In the genomic region with DNA sequence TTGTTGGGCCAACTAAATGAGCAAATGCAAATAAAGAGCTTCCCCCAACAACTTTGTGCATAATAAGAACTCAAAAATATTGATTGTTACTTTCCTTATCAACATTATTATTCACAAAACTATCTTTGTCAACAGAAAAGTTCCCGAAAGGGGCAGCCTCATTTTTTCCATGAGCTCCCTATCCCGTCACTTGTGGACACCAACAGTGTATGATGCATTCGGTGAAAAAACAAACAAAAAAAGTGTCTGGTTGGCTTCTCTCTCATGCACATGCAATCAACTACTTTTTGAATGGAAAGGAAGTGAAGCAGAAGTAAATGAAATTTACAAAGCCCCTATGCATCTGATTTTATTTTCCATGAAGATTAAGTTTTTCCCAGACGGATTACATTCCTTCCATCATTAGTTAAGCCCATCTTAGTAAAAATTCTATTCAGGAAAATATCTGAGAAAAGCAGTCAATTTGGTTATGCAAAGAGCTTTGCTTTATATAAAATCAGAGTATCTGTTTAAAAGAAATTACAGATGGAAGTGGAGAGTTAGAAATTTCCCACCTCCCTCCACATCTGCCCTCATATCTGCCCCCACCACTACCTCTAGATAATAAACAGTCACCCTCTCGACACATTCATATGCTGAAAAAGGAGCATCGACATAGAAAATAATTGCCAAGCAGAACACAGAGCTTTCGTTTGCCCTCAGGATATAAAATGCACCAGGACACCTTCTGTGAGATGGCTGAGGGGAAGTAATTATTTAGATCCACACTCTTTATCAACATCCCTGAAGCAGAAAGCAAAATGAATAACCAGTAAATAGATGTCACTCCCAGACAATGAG, we compare ENCODE assay signal across 17 cellular contexts.
DNase-seq lines count a peak whose midpoint lies in the region; ATAC-seq, FAIRE-seq and TF ChIP-seq lines count a peak whose summit lies in the region.
"Had no signal": no experiment of that assay in that cellular context is flagged by ENCODE, and none has a peak within 500 bp of the region (broad histone marks: within the 10 kb centered on the region; RNA-seq: fewer than 3 reads in every experiment).

No MANE protein-coding gene starts in this region.

- no TSS peak for BruUV-seq in MCF 10A (replicated peaks; lab: Mats Ljungman, UMichigan)

- no peaks in the 10 kb centered on the region for H3K27me3 ChIP-seq in HAP-1 (ENCODE audit: low read depth)
- H3K27me3 ChIP-seq in astrocyte (ENCODE audit: insufficient read depth, low read length), result no peaks in the 10 kb centered on the region
- H3K27me3 ChIP-seq in MG63, result no peaks in the 10 kb centered on the region
- H3K27me3 ChIP-seq: BLaER1 treated with 17β-estradiol and CSF1 and Interleukin-3, amounts not matched to agents 10 nM and 100 nM had no signal

- no peaks in the 10 kb centered on the region for H3K9me3 ChIP-seq in A549
- no peaks in the 10 kb centered on the region for H3K9me3 ChIP-seq in HAP-1
- H3K9me3 ChIP-seq in astrocyte (ENCODE audit: insufficient read depth, low read depth, low read length), result no peaks in the 10 kb centered on the region
- H3K9me3 ChIP-seq in MG63, result no peaks in the 10 kb centered on the region
- H3K9me3 ChIP-seq: BLaER1 treated with 17β-estradiol and CSF1 and Interleukin-3, amounts not matched to agents 10 nM and 100 nM had no signal

- H3K9me3 Mint-ChIP-seq in astrocyte (ENCODE audit: unreplicated experiment), result no peaks in the 10 kb centered on the region
- H3K9me3 Mint-ChIP-seq in activated T-cell treated with anti-CD3 and anti-CD28 coated beads, Interleukin-2, amount 50 U/mL, for 72 hours, result peaks cover 1 to 2% of the 10 kb centered on the region in 2 donors
- H3K9me3 Mint-ChIP-seq in MCF 10A (ENCODE audit: unreplicated experiment), result no peaks in the 10 kb centered on the region

- no peak for TF ChIP-seq POLR2A in A549 (IDR thresholded peaks at IDR 0.05; ENCODE audit: low read length)

- no peak overlapping the region for H3K9ac ChIP-seq in astrocyte (ENCODE audit: low read length)
- H3K9ac ChIP-seq: BLaER1 treated with 17β-estradiol and CSF1 and Interleukin-3, amounts not matched to agents 10 nM and 100 nM had no signal

- no peaks in the 10 kb centered on the region for H4K20me1 ChIP-seq in astrocyte (ENCODE audit: insufficient read depth, low read length)
- H4K20me1 ChIP-seq: BLaER1 treated with 17β-estradiol and CSF1 and Interleukin-3, amounts not matched to agents 10 nM and 100 nM had no signal

- H3K4me1 Mint-ChIP-seq in astrocyte (ENCODE audit: low read depth, unreplicated experiment) (peaks cover 15% of the 10 kb centered on the region), MCF 10A (ENCODE audit: insufficient read depth, unreplicated experiment) (peaks cover 47% of the 10 kb centered on the region)
- no peaks in the 10 kb centered on the region for H3K4me1 Mint-ChIP-seq in activated T-cell treated with anti-CD3 and anti-CD28 coated beads, Interleukin-2, amount 50 U/mL, for 72 hours (ENCODE audit: low read depth)
- H3K4me1 Mint-ChIP-seq: CD8-positive, alpha-beta memory T cell; T-helper 17 cell had no signal

- H3K4me2 ChIP-seq in A549, result peak overlapping the region; percentile 26; the same call in 1 of the 3 replicates
- no peak overlapping the region for H3K4me2 ChIP-seq in astrocyte (ENCODE audit: low read length)
- H3K4me2 ChIP-seq: BLaER1 treated with 17β-estradiol and CSF1 and Interleukin-3, amounts not matched to agents 10 nM and 100 nM; PC-9 had no signal

- FAIRE-seq in A549 (lab: Jason Lieb, UNC) (no peak), astrocyte (lab: Jason Lieb, UNC) (no peak)
- FAIRE-seq: D721Med, GM12891, K562 had no signal

- no peak for TF ChIP-seq EP300 in A549 (IDR thresholded peaks at IDR 0.05)

- H3K36me3 Mint-ChIP-seq in astrocyte (ENCODE audit: low read depth, unreplicated experiment), result no peaks in the 10 kb centered on the region
- no peaks in the 10 kb centered on the region for H3K36me3 Mint-ChIP-seq in activated T-cell treated with anti-CD3 and anti-CD28 coated beads, Interleukin-2, amount 50 U/mL, for 72 hours (ENCODE audit: insufficient read depth in 2 of 2)
- no peaks in the 10 kb centered on the region for H3K36me3 Mint-ChIP-seq in MCF 10A (ENCODE audit: insufficient read depth, unreplicated experiment)
- H3K36me3 Mint-ChIP-seq: CD8-positive, alpha-beta memory T cell had no signal

- no peaks in the 10 kb centered on the region for H3K36me3 ChIP-seq in HAP-1 (replicated peaks)
- no peaks in the 10 kb centered on the region for H3K36me3 ChIP-seq in astrocyte (ENCODE audit: insufficient read depth, low read length)
- H3K36me3 ChIP-seq in MG63, result no peaks in the 10 kb centered on the region
- H3K36me3 ChIP-seq: BLaER1 treated with 17β-estradiol and CSF1 and Interleukin-3, amounts not matched to agents 10 nM and 100 nM had no signal

- DNase-seq in A549 (ENCODE audit: low read depth in 1 of 2, low spot score in 1 of 2) (no peak), HAP-1 (ENCODE audit: low spot score in 2 of 2) (peak; percentile 35 to 81), NCI-H69 (lab: John Stamatoyannopoulos, UW) (peak; percentile 79), astrocyte (ENCODE audit: low read depth) (peak; percentile 26), MG63 (no peak), NCI-H1105 treated with DMSO at 0.1 percent for 48 hours (lab: John Stamatoyannopoulos, UW) (no peak), MCF 10A (ENCODE audit: unreplicated experiment) (no peak)
- DNase-seq in activated T-cell treated with anti-CD3 and anti-CD28 coated beads, Interleukin-2, amount 50 U/mL, for 72 hours, result no peak
- DNase-seq: CD8-positive, alpha-beta memory T cell; GOT3; NCI-H1694; PC-9; T-helper 17 cell had no signal

- CTCF ChIA-PET in A549 (lab: Yijun Ruan, JAX) (interaction anchor here (1.2 kb wide), 1 partner anchor 9 kb away, joined by 3 read pairs; no protein-coding TSS in a partner anchor), MCF 10A (lab: Yijun Ruan, JAX) (interaction anchor here (0.6 kb wide), 2 partner anchors 271 to 1473 kb away, joined by 3 read pairs; no protein-coding TSS in a partner anchor)

- POLR2A ChIA-PET in A549 (lab: Yijun Ruan, JAX), result no interaction called here
- POLR2A ChIA-PET in MCF 10A (lab: Yijun Ruan, JAX), result no interaction called here

- H3K4me3 Mint-ChIP-seq in astrocyte (ENCODE audit: unreplicated experiment) (no peak overlapping the region), MCF 10A (ENCODE audit: unreplicated experiment) (no peak overlapping the region)
- H3K4me3 Mint-ChIP-seq in activated T-cell treated with anti-CD3 and anti-CD28 coated beads, Interleukin-2, amount 50 U/mL, for 72 hours, result no peak overlapping the region
- H3K4me3 Mint-ChIP-seq: CD8-positive, alpha-beta memory T cell; T-helper 17 cell had no signal

- H2AFZ ChIP-seq in astrocyte (ENCODE audit: low read depth, low read length), result no peak overlapping the region
- H2AFZ ChIP-seq: PC-9 had no signal

- intact Hi-C loops in MCF 10A (cut with micrococcal nuclease), result no loop called here

- in situ Hi-C loops in HAP-1 (cut with MboI; ENCODE audit: low sequenced_read_pairs), result no loop called here

- no peaks in the 10 kb centered on the region for H3K79me2 ChIP-seq in astrocyte (ENCODE audit: insufficient read depth, low read length)

- no peak for TF ChIP-seq RAD21 in A549 (conservative IDR thresholded peaks at IDR 0.05 in 1 of 2, IDR thresholded peaks at IDR 0.05 in 1 of 2)

- H3K27ac Mint-ChIP-seq in astrocyte (ENCODE audit: unreplicated experiment), result no peak overlapping the region
- H3K27ac Mint-ChIP-seq in activated T-cell treated with anti-CD3 and anti-CD28 coated beads, Interleukin-2, amount 50 U/mL, for 72 hours, result no peak overlapping the region
- H3K27ac Mint-ChIP-seq in MCF 10A (ENCODE audit: low read depth, unreplicated experiment), result no peak overlapping the region
- H3K27ac Mint-ChIP-seq: CD8-positive, alpha-beta memory T cell; T-helper 17 cell had no signal

- ATAC-seq in A549, result no peak
- no peak for ATAC-seq in activated T-cell treated with anti-CD3 and anti-CD28 coated beads, Interleukin-2, amount 50 U/mL, for 72 hours (replicated peaks in 1 of 2)
- ATAC-seq: K562, T-helper 17 cell had no signal

- peaks cover 54% of the 10 kb centered on the region for H3K4me1 ChIP-seq in A549
- peaks cover 17% of the 10 kb centered on the region for H3K4me1 ChIP-seq in HAP-1
- peaks cover 16% of the 10 kb centered on the region for H3K4me1 ChIP-seq in astrocyte (ENCODE audit: insufficient read depth, low read length)
- H3K4me1 ChIP-seq: BLaER1 treated with 17β-estradiol and CSF1 and Interleukin-3, amounts not matched to agents 10 nM and 100 nM had no signal

- peak overlapping the region in 1 of 2 experiments; percentile 66; a peak in 3 of 6 replicates for H3K27ac ChIP-seq in A549
- no peak overlapping the region for H3K27ac ChIP-seq in astrocyte (ENCODE audit: low read depth, low read length)
- H3K27ac ChIP-seq: BLaER1 treated with 17β-estradiol and CSF1 and Interleukin-3, amounts not matched to agents 10 nM and 100 nM; PC-9 had no signal

- WGBS in A549 (ENCODE audit: missing lambda C conversion rate), result 72% methylated on average over 7 of the region's 7 CpGs

- no peak overlapping the region for H3K4me3 ChIP-seq in A549
- H3K4me3 ChIP-seq in HAP-1, result no peak overlapping the region
- no peak overlapping the region for H3K4me3 ChIP-seq in astrocyte (ENCODE audit: insufficient read depth, low read depth, low read length)
- no peak overlapping the region for H3K4me3 ChIP-seq in MG63
- H3K4me3 ChIP-seq: BLaER1 treated with 17β-estradiol and CSF1 and Interleukin-3, amounts not matched to agents 10 nM and 100 nM; K562; PC-9 had no signal

- H3K27me3 Mint-ChIP-seq in astrocyte (ENCODE audit: low read depth, unreplicated experiment) (no peaks in the 10 kb centered on the region), MCF 10A (ENCODE audit: insufficient read depth, unreplicated experiment) (no peaks in the 10 kb centered on the region)
- H3K27me3 Mint-ChIP-seq in activated T-cell treated with anti-CD3 and anti-CD28 coated beads, Interleukin-2, amount 50 U/mL, for 72 hours (ENCODE audit: low read depth), result no peaks in the 10 kb centered on the region
- H3K27me3 Mint-ChIP-seq: CD8-positive, alpha-beta memory T cell; T-helper 17 cell had no signal

- no peak for TF ChIP-seq CTCF in A549 (IDR thresholded peaks at IDR 0.05)
- TF ChIP-seq CTCF in astrocyte (IDR thresholded peaks at IDR 0.05; ENCODE audit: insufficient read depth, low read depth, low read length), result no peak
- no peak for TF ChIP-seq CTCF in MCF 10A (IDR thresholded peaks at IDR 0.05; ENCODE audit: unreplicated experiment)

TF ChIP-seq in A549, 52 proteins besides CTCF, POLR2A, EP300 and RAD21 (continues in another document):
- TF ChIP-seq PHF8 (IDR thresholded peaks at IDR 0.05; ENCODE audit: borderline replicate concordance, low read depth), result no peak
- no peak for TF ChIP-seq SMC3 (IDR thresholded peaks at IDR 0.05)
- TF ChIP-seq, protein P1, sequence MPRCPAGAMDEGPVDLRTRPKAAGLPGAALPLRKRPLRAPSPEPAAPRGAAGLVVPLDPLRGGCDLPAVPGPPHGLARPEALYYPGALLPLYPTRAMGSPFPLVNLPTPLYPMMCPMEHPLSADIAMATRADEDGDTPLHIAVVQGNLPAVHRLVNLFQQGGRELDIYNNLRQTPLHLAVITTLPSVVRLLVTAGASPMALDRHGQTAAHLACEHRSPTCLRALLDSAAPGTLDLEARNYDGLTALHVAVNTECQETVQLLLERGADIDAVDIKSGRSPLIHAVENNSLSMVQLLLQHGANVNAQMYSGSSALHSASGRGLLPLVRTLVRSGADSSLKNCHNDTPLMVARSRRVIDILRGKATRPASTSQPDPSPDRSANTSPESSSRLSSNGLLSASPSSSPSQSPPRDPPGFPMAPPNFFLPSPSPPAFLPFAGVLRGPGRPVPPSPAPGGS (IDR thresholded peaks at IDR 0.05), result no peak

Comparison
In these comparisons a context has a peak if more than half of its experiments do, and no peak if none do; other contexts are left out.
1. DNase-seq: peak in HAP-1 (2 of 2), NCI-H69 (single experiment) and astrocyte (single experiment); none in A549 (0 of 2), MG63 (single experiment), NCI-H1105 treated with DMSO at 0.1 percent for 48 hours (single experiment), activated T-cell treated with anti-CD3 and anti-CD28 coated beads, Interleukin-2, amount 50 U/mL, for 72 hours (0 of 2) and MCF 10A (single experiment).